ENCODE assay signal across 19 cellular contexts in genomic region chr14:77985235-77985634, GRCh38.
A peak's percentile ranks its signal among the peaks of the same experiment; 100 is the strongest.
DNase-seq lines count a peak whose midpoint lies in the region; ATAC-seq and TF ChIP-seq lines count a peak whose summit lies in the region.
"Had no signal": no experiment of that assay in that cellular context is flagged by ENCODE, and none has a peak within 500 bp of the region (broad histone marks: within the 10 kb centered on the region; RNA-seq: fewer than 3 reads in every experiment).

No MANE protein-coding gene starts in this region.

- WGBS in esophagus squamous epithelium, 2 donors = 42 to 51% methylated on average over 5 of the region's 5 CpGs

- H3K4me1 ChIP-seq in esophagus squamous epithelium = peaks cover 0 to 10% (median 3%) of the 10 kb centered on the region in 3 donors

- peaks cover 0 to 15% (median 0%) of the 10 kb centered on the region in 4 donors for H3K27me3 ChIP-seq in esophagus squamous epithelium
- H3K27me3 ChIP-seq: vagina had no signal

- TF ChIP-seq POLR2A in esophagus squamous epithelium (IDR thresholded peaks at IDR 0.05) = no peak

- no peak for ATAC-seq in GM19035 (IDR thresholded peaks at IDR 0.05; ENCODE audit: unreplicated experiment)
- ATAC-seq in HG03095 (IDR thresholded peaks at IDR 0.05; ENCODE audit: unreplicated experiment) = no peak
- no peak for ATAC-seq in GM21786 (IDR thresholded peaks at IDR 0.05; ENCODE audit: unreplicated experiment)
- ATAC-seq: sciatic nerve; stimulated activated naive B cell treated with anti-CD40 and anti-IgM and Interleukin-4, amounts not matched to agents 10 μg/mL and 1 μg/mL and 100 μg/mL, for 72 hours had no signal

- H3K4me3 ChIP-seq in astrocyte of the cerebellum (ENCODE audit: low read depth, low read length) (no peak overlapping the region), esophagus squamous epithelium (no peak overlapping the region)
- H3K4me3 ChIP-seq: lung, SJCRH30, vagina had no signal

- in situ Hi-C loops in KBM-7 (cut with MboI; ENCODE audit: low pct_unique_long_range_greater_than_20kb, low sequenced_read_pairs) (no loop called here), astrocyte of the cerebellum (cut with HindIII; ENCODE audit: low sequenced_read_pairs) (no loop called here)

- H3K36me3 ChIP-seq in esophagus squamous epithelium = no peaks in the 10 kb centered on the region
- H3K36me3 ChIP-seq: SJCRH30, vagina had no signal

- intact Hi-C loops in esophagus squamous epithelium (cut with DNase I) = no loop called here

- no peaks in the 10 kb centered on the region for H3K9me3 ChIP-seq in esophagus squamous epithelium
- H3K9me3 ChIP-seq: SJCRH30, vagina had no signal

- DNase-seq in COLO668 (lab: John Stamatoyannopoulos, UW; ENCODE audit: unreplicated experiment) (peak; percentile 33), KBM-7 (peak; percentile 51), astrocyte of the cerebellum (ENCODE audit: low read depth) (peak; percentile 91), iris pigment epithelial cell (ENCODE audit: low read depth) (peak; percentile 12), esophagus squamous epithelium (lab: John Stamatoyannopoulos, UW) (no peak)
- DNase-seq: activated naive CD4-positive, alpha-beta T cell treated with anti-CD3 and anti-CD28 coated beads for 36 hours; GF-D8; NCI-H1048; NCI-H774; nephron progenitor cell; stimulated activated naive B cell treated with anti-CD40 and anti-IgM and Interleukin-4, amounts not matched to agents 10 μg/mL and 1 μg/mL and 100 μg/mL, for 72 hours had no signal

- no peak overlapping the region for H3K27ac ChIP-seq in esophagus squamous epithelium
- H3K27ac ChIP-seq: SJCRH30, vagina, VCaP had no signal

- TF ChIP-seq CTCF in astrocyte of the cerebellum (IDR thresholded peaks at IDR 0.05; ENCODE audit: low read depth, low read length, missing control alignments) (no peak), esophagus squamous epithelium (IDR thresholded peaks at IDR 0.05) (no peak)
